14 cellular contexts compared by ENCODE assay signal in genomic region chr10:29604291-29604825, GRCh38. TPM values are rescaled to one million over a fixed set of nuclear protein-coding genes. Genes with fewer than 3 reads are reported as not detected.
DNase-seq lines count a peak whose midpoint lies in the region; ATAC-seq and TF ChIP-seq lines count a peak whose summit lies in the region.
"Had no signal": no experiment of that assay in that cellular context is flagged by ENCODE, and none has a peak within 500 bp of the region (broad histone marks: within the 10 kb centered on the region; RNA-seq: fewer than 3 reads in every experiment).

No MANE protein-coding gene starts in this region.

- no peak overlapping the region for H3K4ac ChIP-seq in IMR-90 (ENCODE audit: low read depth, low read length)

- no peak for TF ChIP-seq CTCF in IMR-90 (conservative IDR thresholded peaks at IDR 0.05; ENCODE audit: low read depth, low read length)
- TF ChIP-seq CTCF in ascending aorta (IDR thresholded peaks at IDR 0.05): no peak
- TF ChIP-seq CTCF in psoas muscle (IDR thresholded peaks at IDR 0.05): no peak
- no peak for TF ChIP-seq CTCF in tibial artery (IDR thresholded peaks at IDR 0.05)

- TF ChIP-seq RAD21 in IMR-90 (IDR thresholded peaks at IDR 0.05; ENCODE audit: low read length): no peak

- H3K56ac ChIP-seq in IMR-90 (ENCODE audit: extremely low read depth, insufficient read depth, low read length): no peak overlapping the region

- ATAC-seq in IMR-90 (ENCODE audit: low read depth) (no peak), psoas muscle (no peak), GM21528 (IDR thresholded peaks at IDR 0.05; ENCODE audit: low FRiP score, unreplicated experiment) (no peak)
- ATAC-seq: CD8-positive, alpha-beta T cell; HCT116 had no signal

- peaks cover 10% of the 10 kb centered on the region for H3K9me1 ChIP-seq in IMR-90 (ENCODE audit: insufficient read depth, low read length)

- no peak overlapping the region for H2BK20ac ChIP-seq in IMR-90 (ENCODE audit: low read depth, low read length)

- no peak overlapping the region for H2AK5ac ChIP-seq in IMR-90 (ENCODE audit: low read depth, low read length)

- no TSS peak for BruUV-seq in IMR-90 (replicated peaks; lab: Mats Ljungman, UMichigan)

- POLR2A ChIA-PET in IMR-90 (lab: Charles Lee; ENCODE audit: unreplicated experiment): no interaction called here

- in situ Hi-C loops in IMR-90 (cut with MboI; ENCODE audit: low sequenced_read_pairs): no loop called here

- H3K36me3 ChIP-seq in IMR-90 (ENCODE audit: control insufficient read depth, insufficient read depth, low read length): peaks cover 5% of the 10 kb centered on the region
- peaks cover 0 to 4% of the 10 kb centered on the region in 2 donors for H3K36me3 ChIP-seq in ascending aorta
- H3K36me3 ChIP-seq in psoas muscle (ENCODE audit: insufficient read depth in 1 of 2, low read depth in 1 of 2): peaks cover 0 to 43% of the 10 kb centered on the region in 2 donors
- peaks cover 0 to 10% (median 0%) of the 10 kb centered on the region in 3 donors for H3K36me3 ChIP-seq in tibial artery

- H3K4me3 ChIP-seq in IMR-90 (ENCODE audit: insufficient read depth, low read depth, low read length) (no peak overlapping the region), ascending aorta (no peak overlapping the region), psoas muscle (no peak overlapping the region), tibial artery (no peak overlapping the region)
- H3K4me3 ChIP-seq: GM23248 had no signal

- H3K4me1 ChIP-seq in IMR-90 (ENCODE audit: control insufficient read depth, insufficient read depth, low read length) (peaks cover 4% of the 10 kb centered on the region; the same call in 1 of the 2 replicates), ascending aorta (peaks cover 0 to 46% of the 10 kb centered on the region in 2 donors), psoas muscle (peaks cover 85% of the 10 kb centered on the region), tibial artery (peaks cover 0 to 87% (median 43%) of the 10 kb centered on the region in 4 donors)

- no peak overlapping the region for H2BK5ac ChIP-seq in IMR-90 (ENCODE audit: low read depth, low read length, poor library complexity, severe bottlenecking)

- no peak for TF ChIP-seq POLR2A in IMR-90 (IDR thresholded peaks at IDR 0.05; ENCODE audit: low read depth, low read length)

- H3K27me3 ChIP-seq in IMR-90 (ENCODE audit: control insufficient read depth, insufficient read depth, low read length) (no peaks in the 10 kb centered on the region), ascending aorta (no peaks in the 10 kb centered on the region), psoas muscle (ENCODE audit: insufficient read depth in 3 of 3, low read length in 2 of 3) (no peaks in the 10 kb centered on the region), tibial artery (no peaks in the 10 kb centered on the region)

- dilution Hi-C loops in IMR-90 (cut with HindIII; ENCODE audit: low sequenced_read_pairs, unreplicated experiment): no loop called here

- H4K91ac ChIP-seq in IMR-90 (ENCODE audit: insufficient read depth, low read depth, low read length): no peak overlapping the region

- H2AK9ac ChIP-seq in IMR-90 (replicated peaks; ENCODE audit: low read depth, low read length, poor library complexity): peak overlapping the region; percentile 19

- H4K20me1 ChIP-seq in IMR-90 (ENCODE audit: insufficient read depth, low read length): peaks cover 28% of the 10 kb centered on the region

- H3K18ac ChIP-seq in IMR-90 (ENCODE audit: low read depth, low read length): no peak overlapping the region

- no peak overlapping the region for H3K27ac ChIP-seq in IMR-90 (ENCODE audit: insufficient read depth, low read length)
- H3K27ac ChIP-seq in ascending aorta: peak overlapping the region; percentile 5 to 54
- H3K27ac ChIP-seq in psoas muscle: peak overlapping the region; percentile 82
- H3K27ac ChIP-seq in tibial artery: peak overlapping the region; percentile 6 to 55
- H3K27ac ChIP-seq: GM23248, HL-60 had no signal

- H2BK15ac ChIP-seq in IMR-90 (ENCODE audit: low read depth, low read length): no peak overlapping the region

- no peak overlapping the region for H2AFZ ChIP-seq in IMR-90 (replicated peaks; ENCODE audit: low read length, poor library complexity)
- H2AFZ ChIP-seq: GM23248 had no signal

- CTCF ChIA-PET in IMR-90 (lab: Yijun Ruan, JAX): no interaction called here

- no peak overlapping the region for H3K23ac ChIP-seq in IMR-90 (ENCODE audit: low read depth, low read length)

- H4K5ac ChIP-seq in IMR-90 (ENCODE audit: low read depth, low read length): no peak overlapping the region

- DNase-seq in IMR-90 (no peak), ascending aorta (ENCODE audit: low spot score in 2 of 2) (peak in 1 of 2 donors; percentile 42), psoas muscle (no peak), tibial artery (no peak), A172 (ENCODE audit: low spot score) (no peak), NCI-H526 treated with DMSO at 0.1 percent for 48 hours (lab: John Stamatoyannopoulos, UW) (no peak)
- DNase-seq: CD8-positive, alpha-beta T cell; COR-L47; DMS153; GF-D8; GM23248 had no signal

- no peak overlapping the region for H2BK120ac ChIP-seq in IMR-90 (ENCODE audit: low read depth, low read length)

- H3K4me2 ChIP-seq in IMR-90 (ENCODE audit: low read depth, low read length): no peak overlapping the region

- no peak overlapping the region for H3K14ac ChIP-seq in IMR-90 (replicated peaks; ENCODE audit: low read depth, low read length)

- no CpG with 5 or more reads among the region's 9 CpGs for WGBS in IMR-90 (ENCODE audit: extremely low coverage in 2 of 2, insufficient read length in 1 of 2), 2 experiments
- WGBS in psoas muscle, 3 donors: 50 to 72% (median 52%) methylated on average over 9 of the region's 9 CpGs

- H4K8ac ChIP-seq in IMR-90 (ENCODE audit: low read depth in 2 of 2, low read length in 2 of 2): no peak overlapping the region

- peaks cover 9 to 47% of the 10 kb centered on the region in 2 experiments; a peak in 3 of 4 replicates for H3K79me1 ChIP-seq in IMR-90 (ENCODE audit: low read depth in 1 of 2, low read length in 2 of 2)

- H3K9me3 ChIP-seq in IMR-90 (ENCODE audit: control insufficient read depth, insufficient read depth, low read length) (no peaks in the 10 kb centered on the region; the same call in 1 of the 2 replicates), ascending aorta (no peaks in the 10 kb centered on the region), psoas muscle (no peaks in the 10 kb centered on the region), tibial artery (no peaks in the 10 kb centered on the region)

- no peak overlapping the region for H3K9ac ChIP-seq in IMR-90 (ENCODE audit: low read depth, low read length)
- H3K9ac ChIP-seq: GM23248 had no signal

- intact Hi-C loops in IMR-90 (cut with micrococcal nuclease): no loop called here
- intact Hi-C loops in ascending aorta (cut with DNase I): loop anchor here (5.0 kb wide), 1 partner anchor 43 kb away; no protein-coding TSS in a partner anchor
- intact Hi-C loops in psoas muscle (cut with DNase I): no loop called here
- intact Hi-C loops in tibial artery (cut with DNase I; ENCODE audit: low total_unique reads): no loop called here

TF ChIP-seq in IMR-90, 13 proteins besides CTCF, POLR2A, EP300 and RAD21:
- TF ChIP-seq BHLHE40 (IDR thresholded peaks at IDR 0.05; ENCODE audit: low read depth, low read length) (no peak), RFX5 (IDR thresholded peaks at IDR 0.05; ENCODE audit: low read depth, low read length) (no peak), NFE2L2 (IDR thresholded peaks at IDR 0.05; ENCODE audit: low read depth, low read length) (no peak), CEBPB (IDR thresholded peaks at IDR 0.05; ENCODE audit: low read depth, low read length) (no peak), CHD1 (IDR thresholded peaks at IDR 0.05; ENCODE audit: low read depth, low read length) (no peak), MAZ (IDR thresholded peaks at IDR 0.05; ENCODE audit: borderline replicate concordance, low read depth, low read length) (no peak), MXI1 (IDR thresholded peaks at IDR 0.05; ENCODE audit: borderline replicate concordance, low read depth, low read length) (no peak), MAFK (IDR thresholded peaks at IDR 0.05; ENCODE audit: low read depth, low read length) (no peak), FOS (IDR thresholded peaks at IDR 0.05; ENCODE audit: low read depth, low read length) (no peak), RCOR1 (IDR thresholded peaks at IDR 0.05; ENCODE audit: insufficient replicate concordance, low read length) (no peak)
- TF ChIP-seq, protein P1, sequence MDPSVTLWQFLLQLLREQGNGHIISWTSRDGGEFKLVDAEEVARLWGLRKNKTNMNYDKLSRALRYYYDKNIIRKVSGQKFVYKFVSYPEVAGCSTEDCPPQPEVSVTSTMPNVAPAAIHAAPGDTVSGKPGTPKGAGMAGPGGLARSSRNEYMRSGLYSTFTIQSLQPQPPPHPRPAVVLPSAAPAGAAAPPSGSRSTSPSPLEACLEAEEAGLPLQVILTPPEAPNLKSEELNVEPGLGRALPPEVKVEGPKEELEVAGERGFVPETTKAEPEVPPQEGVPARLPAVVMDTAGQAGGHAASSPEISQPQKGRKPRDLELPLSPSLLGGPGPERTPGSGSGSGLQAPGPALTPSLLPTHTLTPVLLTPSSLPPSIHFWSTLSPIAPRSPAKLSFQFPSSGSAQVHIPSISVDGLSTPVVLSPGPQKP (IDR thresholded peaks at IDR 0.05; ENCODE audit: borderline replicate concordance, low read depth, low read length): no peak
- TF ChIP-seq, protein P2, sequence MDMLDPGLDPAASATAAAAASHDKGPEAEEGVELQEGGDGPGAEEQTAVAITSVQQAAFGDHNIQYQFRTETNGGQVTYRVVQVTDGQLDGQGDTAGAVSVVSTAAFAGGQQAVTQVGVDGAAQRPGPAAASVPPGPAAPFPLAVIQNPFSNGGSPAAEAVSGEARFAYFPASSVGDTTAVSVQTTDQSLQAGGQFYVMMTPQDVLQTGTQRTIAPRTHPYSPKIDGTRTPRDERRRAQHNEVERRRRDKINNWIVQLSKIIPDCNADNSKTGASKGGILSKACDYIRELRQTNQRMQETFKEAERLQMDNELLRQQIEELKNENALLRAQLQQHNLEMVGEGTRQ (IDR thresholded peaks at IDR 0.05; ENCODE audit: low read depth, low read length): no peak

RNA-seq across cellular contexts. Expression of gene SVIL, which starts 30.4 kb away (rescaled TPM):
- total RNA-seq in IMR-90 (2012; rRNA removed): 11.5 and 13.6 TPM in 2 replicates
- polyA plus RNA-seq in IMR-90 (2012; rRNA removed): 10.9 and 11.6 TPM in 2 replicates
- polyA plus RNA-seq in IMR-90 (2012; cell fraction: cytosol; rRNA removed): 4.9 and 6.7 TPM in 2 replicates
- polyA plus RNA-seq in IMR-90 (2012; cell fraction: nucleus; rRNA removed; ENCODE audit: low replicate concordance): 19.7 and 44.0 TPM in 2 replicates
- total RNA-seq in ascending aorta: 94.7 TPM
- total RNA-seq in psoas muscle: 1,000 to 10,000 TPM in 2 of 4 donors, 100 to 1,000 TPM in 2; 792 to 1,728 (median 949) TPM
- 100 to 1,000 TPM in 2 of 3 donors, 10 to 100 TPM in 1; 70.6 to 536 (median 234) TPM for polyA plus RNA-seq in psoas muscle
- total RNA-seq in A172 (2014; rRNA removed; shearing (Covaris generic)): 8.5 and 92.0 TPM in 2 replicates
